36 cellular contexts compared by ENCODE assay signal in the genomic region with DNA sequence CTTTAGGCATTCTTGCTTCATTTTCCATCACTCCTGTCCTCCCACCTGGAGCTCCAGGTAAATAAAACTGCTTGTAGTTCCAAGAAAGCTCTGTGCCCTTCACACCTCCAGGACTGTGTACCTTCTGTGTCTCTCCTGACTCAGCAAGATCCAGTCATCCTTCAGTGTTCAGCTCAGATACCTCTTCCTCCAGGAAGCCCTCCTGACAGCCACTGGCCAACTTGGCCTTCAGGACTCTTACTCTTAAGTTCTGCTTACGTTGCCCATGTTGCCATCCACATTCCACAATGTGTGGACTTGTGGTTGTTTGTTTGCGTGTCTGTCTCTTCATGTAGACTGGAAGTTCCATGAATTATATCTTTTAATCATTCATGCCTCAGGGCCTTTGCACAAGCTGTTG. TPM values are rescaled to one million over a fixed set of nuclear protein-coding genes. Genes with fewer than 3 reads are reported as not detected.
"Had no signal": no experiment of that assay in that cellular context is flagged by ENCODE, and none has a peak within 500 bp of the region (broad histone marks: within the 10 kb centered on the region; RNA-seq: fewer than 3 reads in every experiment).

No MANE protein-coding gene starts in this region.

- DNase-seq: activated B cell treated with CpG ODN at 0.5 μM for 24 hours; activated CD4-positive, alpha-beta memory T cell treated with anti-CD3 and anti-CD28 coated beads, Interleukin-2, amount 10 ng/mL, durations not matched to agents 7 days and 5 days; activated CD4-positive, alpha-beta T cell treated with anti-CD3 and anti-CD28 coated beads for 1 hour; activated CD4-positive, alpha-beta T cell treated with anti-CD3 and anti-CD28 coated beads for 36 hours; activated CD4-positive, alpha-beta T cell treated with anti-CD3 and anti-CD28 coated beads for 48 hours; activated CD4-positive, alpha-beta T cell treated with anti-CD3 and anti-CD28 coated beads, Interleukin-2, amount 10 ng/mL, durations not matched to agents 7 days and 5 days; activated CD4-positive, alpha-beta T cell treated with anti-CD3 and anti-CD28 coated beads, Interleukin-2, amount 50 U/mL, for 48 hours; activated CD8-positive, alpha-beta memory T cell treated with anti-CD3 and anti-CD28 coated beads for 24 hours; activated CD8-positive, alpha-beta memory T cell treated with anti-CD3 and anti-CD28 coated beads, Interleukin-2, amount 10 ng/mL, durations not matched to agents 7 days and 5 days; activated CD8-positive, alpha-beta memory T cell treated with anti-CD3 and anti-CD28 coated beads, Interleukin-2, amount 50 U/mL, for 48 hours; activated CD8-positive, alpha-beta T cell treated with anti-CD3 and anti-CD28 coated beads, Interleukin-2, amount 10 ng/mL, durations not matched to agents 7 days and 5 days; activated effector memory CD4-positive, alpha-beta T cell treated with Interleukin-2 at 50 U/mL for 16 hours; activated gamma-delta T cell; activated naive CD4-positive, alpha-beta T cell treated with anti-CD3 and anti-CD28 coated beads, Interleukin-2, amount 10 ng/mL, durations not matched to agents 7 days and 5 days; activated naive CD4-positive, alpha-beta T cell treated with Interleukin-2 at 50 U/mL for 16 hours; activated naive CD8-positive, alpha-beta T cell treated with anti-CD3 and anti-CD28 coated beads, Interleukin-2, amount 10 ng/mL, durations not matched to agents 7 days and 5 days; activated naive CD8-positive, alpha-beta T cell treated with anti-CD3 and anti-CD28 coated beads, Interleukin-2, amount 50 U/mL, for 24 hours; activated T-cell treated with anti-CD3 and anti-CD28 coated beads, Interleukin-2, amount 50 U/mL, for 24 hours; activated T-cell treated with anti-CD3 and anti-CD28 coated beads, Interleukin-2, amount 50 U/mL, for 48 hours; anterior cingulate cortex; cerebellar nuclear complex; T-helper 2 cell; T-helper 9 cell had no signal

- H3K4me3 Mint-ChIP-seq: activated B cell treated with CpG ODN at 0.5 μM for 24 hours; activated CD4-positive, alpha-beta memory T cell treated with anti-CD3 and anti-CD28 coated beads, Interleukin-2, amount 10 ng/mL, durations not matched to agents 7 days and 5 days; activated CD4-positive, alpha-beta T cell treated with anti-CD3 and anti-CD28 coated beads for 36 hours; activated CD4-positive, alpha-beta T cell treated with anti-CD3 and anti-CD28 coated beads, Interleukin-2, amount 10 ng/mL, durations not matched to agents 7 days and 5 days; activated CD8-positive, alpha-beta memory T cell treated with anti-CD3 and anti-CD28 coated beads, Interleukin-2, amount 10 ng/mL, durations not matched to agents 7 days and 5 days; activated CD8-positive, alpha-beta T cell treated with anti-CD3 and anti-CD28 coated beads, Interleukin-2, amount 10 ng/mL, durations not matched to agents 7 days and 5 days; activated naive CD4-positive, alpha-beta T cell treated with anti-CD3 and anti-CD28 coated beads, Interleukin-2, amount 10 ng/mL, durations not matched to agents 7 days and 5 days; activated naive CD4-positive, alpha-beta T cell treated with anti-CD3 and anti-CD28 coated beads, Interleukin-2, amount 50 U/mL, for 24 hours; activated naive CD8-positive, alpha-beta T cell; activated naive CD8-positive, alpha-beta T cell treated with anti-CD3 and anti-CD28 coated beads, Interleukin-2, amount 10 ng/mL, durations not matched to agents 7 days and 5 days; activated naive CD8-positive, alpha-beta T cell treated with anti-CD3 and anti-CD28 coated beads, Interleukin-2, amount 50 U/mL, for 24 hours; activated T-cell treated with anti-CD3 and anti-CD28 coated beads, Interleukin-2, amount 50 U/mL, for 24 hours; central memory CD8-positive, alpha-beta T cell; T-helper 1 cell treated with Interleukin-12 subunit alpha and Interleukin-12 subunit beta and Interleukin-4 antibody, amounts not matched to agents 30 μg/mL and 1 μg/mL, for 36 hours; T-helper 2 cell treated with Interferon-gamma antibody and Interleukin-4, amounts not matched to agents 5 μg/mL and 100 μg/mL, for 36 hours had no signal

- H3K36me3 ChIP-seq: ascending aorta, cardiac muscle cell had no signal

- H3K36me3 Mint-ChIP-seq: activated CD8-positive, alpha-beta memory T cell treated with anti-CD3 and anti-CD28 coated beads, Interleukin-2, amount 10 ng/mL, durations not matched to agents 7 days and 5 days; activated naive CD4-positive, alpha-beta T cell treated with anti-CD3 and anti-CD28 coated beads, Interleukin-2, amount 10 ng/mL, durations not matched to agents 7 days and 5 days; activated naive CD4-positive, alpha-beta T cell treated with anti-CD3 and anti-CD28 coated beads, Interleukin-2, amount 50 U/mL, for 24 hours; activated naive CD8-positive, alpha-beta T cell; activated naive CD8-positive, alpha-beta T cell treated with anti-CD3 and anti-CD28 coated beads, Interleukin-2, amount 10 ng/mL, durations not matched to agents 7 days and 5 days; brain had no signal

- ATAC-seq: activated CD4-positive, alpha-beta T cell treated with anti-CD3 and anti-CD28 coated beads for 36 hours; activated CD8-positive, alpha-beta memory T cell treated with anti-CD3 and anti-CD28 coated beads, Interleukin-2, amount 10 ng/mL, durations not matched to agents 7 days and 5 days; activated CD8-positive, alpha-beta T cell treated with anti-CD3 and anti-CD28 coated beads, Interleukin-2, amount 10 ng/mL, durations not matched to agents 7 days and 5 days; activated naive CD8-positive, alpha-beta T cell treated with anti-CD3 and anti-CD28 coated beads, Interleukin-2, amount 50 U/mL, for 24 hours had no signal

- H3K27ac Mint-ChIP-seq: activated B cell treated with CpG ODN at 0.5 μM for 24 hours; activated CD4-positive, alpha-beta memory T cell treated with anti-CD3 and anti-CD28 coated beads, Interleukin-2, amount 10 ng/mL, durations not matched to agents 7 days and 5 days; activated CD4-positive, alpha-beta T cell treated with anti-CD3 and anti-CD28 coated beads for 36 hours; activated CD4-positive, alpha-beta T cell treated with anti-CD3 and anti-CD28 coated beads, Interleukin-2, amount 10 ng/mL, durations not matched to agents 7 days and 5 days; activated CD8-positive, alpha-beta memory T cell treated with anti-CD3 and anti-CD28 coated beads, Interleukin-2, amount 10 ng/mL, durations not matched to agents 7 days and 5 days; activated CD8-positive, alpha-beta T cell treated with anti-CD3 and anti-CD28 coated beads, Interleukin-2, amount 10 ng/mL, durations not matched to agents 7 days and 5 days; activated naive CD4-positive, alpha-beta T cell treated with anti-CD3 and anti-CD28 coated beads, Interleukin-2, amount 10 ng/mL, durations not matched to agents 7 days and 5 days; activated naive CD4-positive, alpha-beta T cell treated with anti-CD3 and anti-CD28 coated beads, Interleukin-2, amount 50 U/mL, for 24 hours; activated naive CD8-positive, alpha-beta T cell; activated naive CD8-positive, alpha-beta T cell treated with anti-CD3 and anti-CD28 coated beads, Interleukin-2, amount 10 ng/mL, durations not matched to agents 7 days and 5 days; activated naive CD8-positive, alpha-beta T cell treated with anti-CD3 and anti-CD28 coated beads, Interleukin-2, amount 50 U/mL, for 24 hours; activated T-cell treated with anti-CD3 and anti-CD28 coated beads, Interleukin-2, amount 50 U/mL, for 24 hours; activated T-helper 2 cell treated with anti-CD3 and anti-CD28 coated beads, Interferon-gamma antibody, Interleukin-2, Interleukin-4, amounts not matched to agents 10 μg/mL and 5 μg/mL and 100 μg/mL, durations not matched to agents 14 hours and 24 hours and 36 hours; T-helper 1 cell treated with Interleukin-12 subunit alpha and Interleukin-12 subunit beta and Interleukin-4 antibody, amounts not matched to agents 30 μg/mL and 1 μg/mL, for 36 hours; T-helper 2 cell treated with Interferon-gamma antibody and Interleukin-4, amounts not matched to agents 5 μg/mL and 100 μg/mL, for 36 hours had no signal

- H3K27ac ChIP-seq: ascending aorta, cardiac muscle cell, VCaP had no signal

- FAIRE-seq: bronchial epithelial cell, TTC549 had no signal

- H3K4me1 Mint-ChIP-seq: activated B cell treated with CpG ODN at 0.5 μM for 24 hours; activated CD4-positive, alpha-beta memory T cell treated with anti-CD3 and anti-CD28 coated beads, Interleukin-2, amount 10 ng/mL, durations not matched to agents 7 days and 5 days; activated CD4-positive, alpha-beta T cell treated with anti-CD3 and anti-CD28 coated beads for 36 hours; activated CD4-positive, alpha-beta T cell treated with anti-CD3 and anti-CD28 coated beads, Interleukin-2, amount 10 ng/mL, durations not matched to agents 7 days and 5 days; activated CD8-positive, alpha-beta memory T cell treated with anti-CD3 and anti-CD28 coated beads, Interleukin-2, amount 10 ng/mL, durations not matched to agents 7 days and 5 days; activated naive CD4-positive, alpha-beta T cell treated with anti-CD3 and anti-CD28 coated beads, Interleukin-2, amount 10 ng/mL, durations not matched to agents 7 days and 5 days; activated naive CD4-positive, alpha-beta T cell treated with anti-CD3 and anti-CD28 coated beads, Interleukin-2, amount 50 U/mL, for 24 hours; activated naive CD8-positive, alpha-beta T cell treated with anti-CD3 and anti-CD28 coated beads, Interleukin-2, amount 10 ng/mL, durations not matched to agents 7 days and 5 days; activated naive CD8-positive, alpha-beta T cell treated with anti-CD3 and anti-CD28 coated beads, Interleukin-2, amount 50 U/mL, for 24 hours; central memory CD8-positive, alpha-beta T cell had no signal

- H3K27me3 ChIP-seq: ascending aorta, cardiac muscle cell had no signal

- H3K9me3 Mint-ChIP-seq: activated B cell treated with CpG ODN at 0.5 μM for 24 hours; activated CD4-positive, alpha-beta memory T cell treated with anti-CD3 and anti-CD28 coated beads, Interleukin-2, amount 10 ng/mL, durations not matched to agents 7 days and 5 days; activated CD4-positive, alpha-beta T cell treated with anti-CD3 and anti-CD28 coated beads, Interleukin-2, amount 10 ng/mL, durations not matched to agents 7 days and 5 days; activated naive CD4-positive, alpha-beta T cell treated with anti-CD3 and anti-CD28 coated beads, Interleukin-2, amount 10 ng/mL, durations not matched to agents 7 days and 5 days; activated naive CD4-positive, alpha-beta T cell treated with anti-CD3 and anti-CD28 coated beads, Interleukin-2, amount 50 U/mL, for 24 hours; activated naive CD8-positive, alpha-beta T cell treated with anti-CD3 and anti-CD28 coated beads, Interleukin-2, amount 10 ng/mL, durations not matched to agents 7 days and 5 days; activated naive CD8-positive, alpha-beta T cell treated with anti-CD3 and anti-CD28 coated beads, Interleukin-2, amount 50 U/mL, for 24 hours; activated T-cell treated with anti-CD3 and anti-CD28 coated beads, Interleukin-2, amount 50 U/mL, for 24 hours; activated T-helper 2 cell treated with anti-CD3 and anti-CD28 coated beads, Interferon-gamma antibody, Interleukin-2, Interleukin-4, amounts not matched to agents 10 μg/mL and 5 μg/mL and 100 μg/mL, durations not matched to agents 14 hours and 24 hours and 36 hours; central memory CD8-positive, alpha-beta T cell; T-helper 1 cell treated with Interleukin-12 subunit alpha and Interleukin-12 subunit beta and Interleukin-4 antibody, amounts not matched to agents 30 μg/mL and 1 μg/mL, for 36 hours; T-helper 2 cell treated with Interferon-gamma antibody and Interleukin-4, amounts not matched to agents 5 μg/mL and 100 μg/mL, for 36 hours had no signal

- H3K4me1 ChIP-seq: ascending aorta had no signal

- H3K4me3 ChIP-seq: ascending aorta, cardiac muscle cell had no signal

- H3K27me3 Mint-ChIP-seq: activated CD4-positive, alpha-beta memory T cell treated with anti-CD3 and anti-CD28 coated beads, Interleukin-2, amount 10 ng/mL, durations not matched to agents 7 days and 5 days; activated CD8-positive, alpha-beta memory T cell treated with anti-CD3 and anti-CD28 coated beads, Interleukin-2, amount 10 ng/mL, durations not matched to agents 7 days and 5 days had no signal

- H3K9me3 ChIP-seq: ascending aorta had no signal

RNA-seq across cellular contexts. Expression of a gene that starts 48.0 kb away (rescaled TPM):
- total RNA-seq: activated B cell treated with CpG ODN at 0.5 μM for 24 hours; activated CD4-positive, alpha-beta memory T cell treated with anti-CD3 and anti-CD28 coated beads, Interleukin-2, amount 10 ng/mL, durations not matched to agents 7 days and 5 days; activated CD4-positive, alpha-beta T cell treated with anti-CD3 and anti-CD28 coated beads for 36 hours; activated CD8-positive, alpha-beta memory T cell treated with anti-CD3 and anti-CD28 coated beads, Interleukin-2, amount 10 ng/mL, durations not matched to agents 7 days and 5 days; activated CD8-positive, alpha-beta T cell treated with anti-CD3 and anti-CD28 coated beads, Interleukin-2, amount 10 ng/mL, durations not matched to agents 7 days and 5 days; activated naive CD8-positive, alpha-beta T cell treated with anti-CD3 and anti-CD28 coated beads, Interleukin-2, amount 10 ng/mL, durations not matched to agents 7 days and 5 days; activated T-helper 2 cell treated with anti-CD3 and anti-CD28 coated beads, Interferon-gamma antibody, Interleukin-2, Interleukin-4, amounts not matched to agents 10 μg/mL and 5 μg/mL and 100 μg/mL, durations not matched to agents 14 hours and 24 hours and 36 hours; ascending aorta; bronchial epithelial cell; chondrocyte had no signal
